8 cellular contexts compared by ENCODE assay signal in genomic region chr6:8655670-8656454, GRCh38.
"Had no signal": no experiment of that assay in that cellular context is flagged by ENCODE, and none has a peak within 500 bp of the region (broad histone marks: within the 10 kb centered on the region; RNA-seq: fewer than 3 reads in every experiment).

No MANE protein-coding gene starts in this region.

- H2AFZ ChIP-seq: GM23248 had no signal

- H3K9me3 ChIP-seq: HAP-1 had no signal

- ATAC-seq: HCT116, K562 had no signal

- FAIRE-seq: HTR-8/SVneo, K562 had no signal

- H3K4me1 ChIP-seq: HAP-1 had no signal

- H3K36me3 ChIP-seq: HAP-1 had no signal

- H3K4me3 ChIP-seq: GM23248, HAP-1, K562 had no signal

- DNase-seq: GM23248, GOT3, H7, HFFc6 had no signal

- H3K27ac ChIP-seq: GM23248 had no signal

- H3K9ac ChIP-seq: GM23248 had no signal
